In the genomic region with DNA sequence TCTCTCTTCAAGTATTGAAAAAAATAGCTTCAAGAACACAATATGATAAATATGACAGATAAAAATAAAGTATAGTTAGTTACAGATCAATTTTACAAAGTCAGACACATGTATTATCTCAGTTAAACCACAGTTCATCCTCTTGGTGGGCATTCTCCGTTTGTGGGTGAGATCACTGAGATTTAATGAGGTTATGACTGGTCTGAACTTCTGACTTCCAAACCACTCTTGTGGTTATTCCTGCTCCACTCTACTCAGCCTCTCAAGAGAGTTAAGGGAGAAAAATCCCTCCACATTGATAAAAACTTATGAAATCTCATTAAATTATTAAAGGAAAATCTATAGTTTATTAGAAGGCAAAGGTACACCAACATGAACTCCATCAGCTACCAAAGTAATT, we compare ENCODE assay signal across 34 cellular contexts.
DNase-seq lines count a peak whose midpoint lies in the region; ATAC-seq, FAIRE-seq and TF ChIP-seq lines count a peak whose summit lies in the region.
"Had no signal": no experiment of that assay in that cellular context is flagged by ENCODE, and none has a peak within 500 bp of the region (broad histone marks: within the 10 kb centered on the region; RNA-seq: fewer than 3 reads in every experiment).

No MANE protein-coding gene starts in this region.

- H3K4me3 ChIP-seq in astrocyte (ENCODE audit: insufficient read depth, low read depth, low read length) = no peak overlapping the region
- H3K4me3 ChIP-seq: heart right ventricle, SJSA1, testis had no signal

- no peaks in the 10 kb centered on the region for H3K36me3 ChIP-seq in astrocyte (ENCODE audit: insufficient read depth, low read length)
- H3K36me3 ChIP-seq: heart right ventricle, SJSA1 had no signal

- no peaks in the 10 kb centered on the region for H3K79me2 ChIP-seq in astrocyte (ENCODE audit: insufficient read depth, low read length)

- H4K20me1 ChIP-seq in astrocyte (ENCODE audit: insufficient read depth, low read length) = no peaks in the 10 kb centered on the region

- peaks cover 56% of the 10 kb centered on the region for H3K4me1 ChIP-seq in astrocyte (ENCODE audit: insufficient read depth, low read length)
- H3K4me1 ChIP-seq: testis had no signal

- no peak overlapping the region for H3K4me3 Mint-ChIP-seq in HFFc6
- no peak overlapping the region for H3K4me3 Mint-ChIP-seq in astrocyte (ENCODE audit: unreplicated experiment)
- H3K4me3 Mint-ChIP-seq in activated T-cell treated with anti-CD3 and anti-CD28 coated beads, Interleukin-2, amount 50 U/mL, for 4 hours = no peak overlapping the region
- H3K4me3 Mint-ChIP-seq: activated naive CD8-positive, alpha-beta T cell; B cell; CD4-positive, alpha-beta memory T cell; H9; nephron progenitor cell had no signal

- H3K9me3 ChIP-seq in astrocyte (ENCODE audit: insufficient read depth, low read depth, low read length) = no peaks in the 10 kb centered on the region
- H3K9me3 ChIP-seq: heart right ventricle, SJSA1, testis had no signal

- peak; percentile 32 for FAIRE-seq in astrocyte (lab: Jason Lieb, UNC)
- FAIRE-seq: A204.1, GM12891, HepG2, small intestine had no signal

- H3K9me3 Mint-ChIP-seq in HFFc6 (no peaks in the 10 kb centered on the region), astrocyte (ENCODE audit: unreplicated experiment) (no peaks in the 10 kb centered on the region)
- H3K9me3 Mint-ChIP-seq in activated T-cell treated with anti-CD3 and anti-CD28 coated beads, Interleukin-2, amount 50 U/mL, for 4 hours = peaks cover 4% of the 10 kb centered on the region
- H3K9me3 Mint-ChIP-seq: H9 had no signal

- H3K27me3 Mint-ChIP-seq in HFFc6 (ENCODE audit: insufficient read depth) (peaks cover under 1% of the 10 kb centered on the region; the same call in 1 of the 2 replicates), astrocyte (ENCODE audit: low read depth, unreplicated experiment) (peaks cover 18% of the 10 kb centered on the region)
- no peaks in the 10 kb centered on the region for H3K27me3 Mint-ChIP-seq in activated T-cell treated with anti-CD3 and anti-CD28 coated beads, Interleukin-2, amount 50 U/mL, for 4 hours (ENCODE audit: low read depth)
- H3K27me3 Mint-ChIP-seq: activated naive CD8-positive, alpha-beta T cell; B cell; CD4-positive, alpha-beta memory T cell had no signal

- TF ChIP-seq CTCF in HFFc6 (IDR thresholded peaks at IDR 0.05) (no peak), astrocyte (IDR thresholded peaks at IDR 0.05; ENCODE audit: insufficient read depth, low read depth, low read length) (no peak)

- peak overlapping the region; percentile 99 for H3K27ac ChIP-seq in astrocyte (ENCODE audit: low read depth, low read length)
- H3K27ac ChIP-seq: RWPE1, SJSA1, testis had no signal

- no peak overlapping the region for H2AFZ ChIP-seq in astrocyte (ENCODE audit: low read depth, low read length)

- peak overlapping the region; percentile 52 for H3K9ac ChIP-seq in astrocyte (ENCODE audit: low read length)

- H3K36me3 Mint-ChIP-seq in HFFc6 (ENCODE audit: low read depth) (no peaks in the 10 kb centered on the region), astrocyte (ENCODE audit: low read depth, unreplicated experiment) (no peaks in the 10 kb centered on the region)
- H3K36me3 Mint-ChIP-seq in activated T-cell treated with anti-CD3 and anti-CD28 coated beads, Interleukin-2, amount 50 U/mL, for 4 hours (ENCODE audit: insufficient read depth) = no peaks in the 10 kb centered on the region
- H3K36me3 Mint-ChIP-seq: activated naive CD8-positive, alpha-beta T cell; CD4-positive, alpha-beta memory T cell had no signal

- no peak overlapping the region for H3K27ac Mint-ChIP-seq in HFFc6
- H3K27ac Mint-ChIP-seq in astrocyte (ENCODE audit: unreplicated experiment) = no peak overlapping the region
- H3K27ac Mint-ChIP-seq: activated naive CD8-positive, alpha-beta T cell; B cell; CD4-positive, alpha-beta memory T cell; H9; nephron progenitor cell had no signal

- H3K27me3 ChIP-seq in astrocyte (ENCODE audit: insufficient read depth, low read length) = no peaks in the 10 kb centered on the region
- H3K27me3 ChIP-seq: SJSA1, testis had no signal

- DNase-seq in AG08395 (ENCODE audit: low spot score) = peak; percentile 47
- peak; percentile 54 for DNase-seq in HFFc6
- peak; percentile 83 for DNase-seq in astrocyte (ENCODE audit: low read depth)
- DNase-seq in myocyte (ENCODE audit: low read depth) = peak; percentile 79
- DNase-seq in activated T-cell treated with anti-CD3 and anti-CD28 coated beads, Interleukin-2, amount 50 U/mL, for 4 hours = no peak
- DNase-seq in activated CD8-positive, alpha-beta memory T cell treated with anti-CD3 and anti-CD28 coated beads, Interleukin-2, amount 50 U/mL, for 4 hours = no peak
- DNase-seq: activated CD4-positive, alpha-beta T cell treated with anti-CD3 and anti-CD28 coated beads for 48 hours; activated CD8-positive, alpha-beta memory T cell treated with anti-CD3 and anti-CD28 coated beads for 24 hours; activated effector memory CD4-positive, alpha-beta T cell treated with Interleukin-2 at 50 U/mL for 16 hours; aorta; CD4-positive, alpha-beta memory T cell; central memory CD4-positive, alpha-beta T cell; cortex of kidney; foreskin melanocyte; H9; heart right ventricle; Kasumi-1; mammary epithelial cell; NCI-H2107; NCI-H774; nephron progenitor cell; small intestine; stimulated activated naive CD8-positive, alpha-beta T cell treated with anti-CD3 and anti-CD28 coated beads, Interleukin-15, Interleukin-2, amounts not matched to agents 100 U/mL and 50 U/mL, for 24 hours; T1000; testis had no signal

- ATAC-seq in activated T-cell treated with anti-CD3 and anti-CD28 coated beads, Interleukin-2, amount 50 U/mL, for 4 hours = no peak
- no peak for ATAC-seq in HG02623 (IDR thresholded peaks at IDR 0.05; ENCODE audit: unreplicated experiment)
- no peak for ATAC-seq in GM18517 (IDR thresholded peaks at IDR 0.05; ENCODE audit: unreplicated experiment)
- ATAC-seq: heart right ventricle; HepG2; stimulated activated naive CD8-positive, alpha-beta T cell treated with anti-CD3 and anti-CD28 coated beads, Interleukin-15, Interleukin-2, amounts not matched to agents 100 U/mL and 50 U/mL, for 24 hours had no signal

- H3K4me1 Mint-ChIP-seq in HFFc6 (ENCODE audit: low read depth) = peaks cover 58% of the 10 kb centered on the region
- H3K4me1 Mint-ChIP-seq in astrocyte (ENCODE audit: low read depth, unreplicated experiment) = peaks cover 41% of the 10 kb centered on the region
- H3K4me1 Mint-ChIP-seq in activated T-cell treated with anti-CD3 and anti-CD28 coated beads, Interleukin-2, amount 50 U/mL, for 4 hours (ENCODE audit: low read depth) = no peaks in the 10 kb centered on the region
- H3K4me1 Mint-ChIP-seq: B cell; CD4-positive, alpha-beta memory T cell had no signal

- H3K4me2 ChIP-seq in astrocyte (ENCODE audit: low read length) = peak overlapping the region; percentile 32

Comparison
In these comparisons a context has a peak if more than half of its experiments do, and no peak if none do; other contexts are left out.
1. DNase-seq: peak in AG08395 (single experiment), HFFc6 (single experiment), astrocyte (single experiment) and myocyte (single experiment); none in activated T-cell treated with anti-CD3 and anti-CD28 coated beads, Interleukin-2, amount 50 U/mL, for 4 hours (single experiment) and activated CD8-positive, alpha-beta memory T cell treated with anti-CD3 and anti-CD28 coated beads, Interleukin-2, amount 50 U/mL, for 4 hours (single experiment).